12 cellular contexts compared by ENCODE assay signal in the genomic region with DNA sequence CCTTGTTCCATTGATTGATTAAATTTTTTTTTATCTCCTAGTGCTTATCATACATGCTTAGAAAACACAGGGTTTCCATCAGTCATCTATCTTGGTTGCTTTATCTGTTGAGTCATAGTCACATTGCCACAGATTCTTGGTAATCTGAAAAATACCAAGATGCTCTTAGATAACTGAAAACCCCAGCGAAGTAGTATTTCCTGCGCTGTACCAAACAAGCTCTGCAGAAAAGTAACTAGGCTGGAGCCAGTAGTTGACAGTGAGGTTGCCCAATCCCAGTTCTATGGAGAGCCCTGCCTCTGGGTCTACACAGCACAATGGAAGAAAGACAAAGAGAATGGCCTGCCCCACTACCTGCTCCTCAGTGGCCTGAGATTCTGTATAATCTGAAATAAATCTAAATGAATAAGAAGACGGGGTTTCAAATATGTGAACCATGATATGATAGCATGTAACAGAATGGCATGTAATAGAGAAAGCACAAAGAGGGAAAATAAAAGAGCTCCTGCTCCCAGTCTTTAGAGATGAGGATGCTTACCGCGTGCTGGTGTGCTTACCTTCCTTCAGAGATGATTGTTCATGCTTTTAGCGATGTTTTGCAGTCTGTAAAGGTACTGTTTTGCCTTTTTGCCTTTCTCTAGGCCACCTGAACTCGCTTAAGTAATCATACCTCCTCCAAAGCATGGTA. TPM values are rescaled to one million over a fixed set of nuclear protein-coding genes. Genes with fewer than 3 reads are reported as not detected.
A peak's percentile ranks its signal among the peaks of the same experiment; 100 is the strongest.
DNase-seq lines count a peak whose midpoint lies in the region; ATAC-seq, FAIRE-seq and TF ChIP-seq lines count a peak whose summit lies in the region.
"Had no signal": no experiment of that assay in that cellular context is flagged by ENCODE, and none has a peak within 500 bp of the region (broad histone marks: within the 10 kb centered on the region; RNA-seq: fewer than 3 reads in every experiment).

No MANE protein-coding gene starts in this region.

- DNase-seq in EH (ENCODE audit: low read depth) (peak; percentile 62), NCI-H226 (peak; percentile 82), H1 (ENCODE audit: low read depth in 1 of 2, low spot score in 2 of 2) (no peak), nephron progenitor cell (no peak), medulla oblongata (ENCODE audit: extremely low spot score) (no peak), SIG-M5 (lab: John Stamatoyannopoulos, UW) (no peak), aorta (no peak)
- DNase-seq: activated B cell treated with CpG ODN at 0.5 μM for 24 hours had no signal

- H3K4me3 Mint-ChIP-seq in nephron progenitor cell = no peak overlapping the region
- H3K4me3 Mint-ChIP-seq: activated B cell treated with CpG ODN at 0.5 μM for 24 hours had no signal

- H3K9me3 Mint-ChIP-seq in nephron progenitor cell = no peaks in the 10 kb centered on the region
- H3K9me3 Mint-ChIP-seq: activated B cell treated with CpG ODN at 0.5 μM for 24 hours had no signal

- no peak overlapping the region for H3K56ac ChIP-seq in H1 (replicated peaks; ENCODE audit: insufficient read length, low read depth, low read length)

- H3K27ac ChIP-seq in H1 (ENCODE audit: low read depth, low read length) = no peak overlapping the region
- no peak overlapping the region for H3K27ac ChIP-seq in aorta (ENCODE audit: low read depth in 1 of 2, low read length in 2 of 2)
- H3K27ac ChIP-seq: prostate gland had no signal

- CTCF ChIA-PET in H1 (lab: Charles Lee; ENCODE audit: partially characterized antibody) = interaction anchor here (0.6 kb wide), 1 partner anchor 294 kb away, joined by 3 read pairs; no protein-coding TSS in a partner anchor

- H3K18ac ChIP-seq in H1 (ENCODE audit: extremely low read depth, low read length) = no peak overlapping the region

- TF ChIP-seq CTCF in H1 (IDR thresholded peaks at IDR 0.05; ENCODE audit: control extremely low read depth in 1 of 3, insufficient read depth in 1 of 3, low read depth in 1 of 3, low read length in 3 of 3) (no peak), nephron progenitor cell (IDR thresholded peaks at IDR 0.05) (no peak)

- H3K9ac ChIP-seq in H1 (replicated peaks in 1 of 4; ENCODE audit: extremely low read depth in 1 of 4, low read depth in 3 of 4, low read length in 3 of 4) = no peak overlapping the region

- H4K91ac ChIP-seq in H1 (replicated peaks; ENCODE audit: insufficient read length, low read length) = no peak overlapping the region

- H3K9me3 ChIP-seq in H1 (ENCODE audit: insufficient read depth in 2 of 2, low read depth in 1 of 2, low read length in 1 of 2) (no peaks in the 10 kb centered on the region), aorta (ENCODE audit: control insufficient read depth, low read length) (no peaks in the 10 kb centered on the region)
- H3K9me3 ChIP-seq: prostate gland, upper lobe of left lung had no signal

- H2BK12ac ChIP-seq in H1 (ENCODE audit: low read depth, low read length) = peak overlapping the region; percentile 3; the same call in 1 of the 2 replicates

- H4K20me1 ChIP-seq in H1 (replicated peaks in 1 of 2; ENCODE audit: control insufficient read depth in 1 of 2, insufficient read depth in 2 of 2, low read length in 2 of 2) = no peaks in the 10 kb centered on the region

- H3K36me3 ChIP-seq in H1 (ENCODE audit: control insufficient read depth in 2 of 4, insufficient read depth in 4 of 4, low read length in 3 of 4) = no peaks in the 10 kb centered on the region
- no peaks in the 10 kb centered on the region for H3K36me3 ChIP-seq in aorta (ENCODE audit: control insufficient read depth in 1 of 2, insufficient read depth in 2 of 2, low read length in 1 of 2)
- H3K36me3 ChIP-seq: prostate gland, upper lobe of left lung had no signal

- H3K4me1 Mint-ChIP-seq in nephron progenitor cell = peaks cover 24% of the 10 kb centered on the region

- H3K23ac ChIP-seq in H1 (ENCODE audit: insufficient read length) = no peak overlapping the region

- H3K4me1 ChIP-seq in H1 (replicated peaks in 1 of 4; ENCODE audit: control insufficient read depth in 3 of 4, insufficient read depth in 4 of 4, low read length in 3 of 4) (peaks cover 0 to 14% (median 10%) of the 10 kb centered on the region in 4 experiments; a peak in 5 of 7 replicates), aorta (ENCODE audit: control insufficient read depth in 1 of 2, insufficient read depth in 2 of 2, low read length in 2 of 2) (peaks cover 0 to 6% of the 10 kb centered on the region in 2 donors)
- H3K4me1 ChIP-seq: prostate gland, upper lobe of left lung had no signal

- H2AK5ac ChIP-seq in H1 (ENCODE audit: low read depth, low read length) = no peak overlapping the region

- no peak overlapping the region for H2BK5ac ChIP-seq in H1 (ENCODE audit: low read depth, low read length)

- H3K79me1 ChIP-seq in H1 (ENCODE audit: low read depth, low read length) = no peaks in the 10 kb centered on the region

- no peaks in the 10 kb centered on the region for H3K36me3 Mint-ChIP-seq in nephron progenitor cell (ENCODE audit: low read depth)

- no peak for FAIRE-seq in H1 (lab: Jason Lieb, UNC)
- FAIRE-seq: endometrium had no signal

- 0 out of 4 replicates have a peak overlapping the region, but pooled peaks of 1 of the 2 experiments have one; percentile 16 for H3K4me2 ChIP-seq in H1 (ENCODE audit: insufficient read depth in 1 of 2, low read depth in 2 of 2, low read length in 2 of 2)

- POLR2A ChIA-PET in H1 (lab: Charles Lee; ENCODE audit: partially characterized antibody) = no interaction called here

- no peaks in the 10 kb centered on the region for H3K23me2 ChIP-seq in H1 (ENCODE audit: low read depth, low read length)

- H3K4ac ChIP-seq in H1 (replicated peaks; ENCODE audit: insufficient read length, low read depth, low read length) = no peak overlapping the region

- TF ChIP-seq POLR2A in H1 (IDR thresholded peaks at IDR 0.05; ENCODE audit: control extremely low read depth in 1 of 2, low read depth in 2 of 2, low read length in 2 of 2) = no peak

- intact Hi-C loops in aorta (cut with DNase I) = loop anchor here in 1 of 2 donors (10.0 kb wide), 1 partner anchor 127 kb away; no protein-coding TSS in a partner anchor

- whole genome bisulfite sequencing in H1 (ENCODE audit: extremely low coverage in 1 of 2, insufficient coverage in 1 of 2, insufficient read length in 1 of 2, insufficient replicate concordance in 2 of 2, low coverage in 1 of 2, low lambda C conversion rate in 2 of 2, missing lambda C conversion rate in 1 of 2), 2 experiments = 88% methylated on average over 7 of the region's 7 CpGs; no CpG with 5 or more reads in 1 of the 2 experiments
- 44 to 50% methylated on average over 7 of the region's 7 CpGs for WGBS in aorta, 2 donors

- TF ChIP-seq EP300 in H1 (IDR thresholded peaks at IDR 0.05; ENCODE audit: borderline replicate concordance in 1 of 2, low read depth in 2 of 2, low read length in 2 of 2) = no peak

- H2BK20ac ChIP-seq in H1 (ENCODE audit: low read length) = no peak overlapping the region; the same call in 1 of the 2 replicates

- no peaks in the 10 kb centered on the region for H3K79me2 ChIP-seq in H1 (ENCODE audit: control insufficient read depth in 1 of 2, insufficient read depth in 2 of 2, low read length in 2 of 2)

- no peak overlapping the region for H4K8ac ChIP-seq in H1 (ENCODE audit: extremely low read depth, insufficient read depth, low read length)

- no peak for ATAC-seq in HG02571 (IDR thresholded peaks at IDR 0.05; ENCODE audit: unreplicated experiment)
- no peak for ATAC-seq in aorta (ENCODE audit: low FRiP score)

- peak overlapping the region; percentile 48 for H3K27ac Mint-ChIP-seq in nephron progenitor cell
- H3K27ac Mint-ChIP-seq: activated B cell treated with CpG ODN at 0.5 μM for 24 hours had no signal

- H3K27me3 ChIP-seq in H1 (replicated peaks in 1 of 4; ENCODE audit: control insufficient read depth in 3 of 4, extremely low read depth in 1 of 4, insufficient read depth in 3 of 4, low read length in 3 of 4) (no peaks in the 10 kb centered on the region), aorta (ENCODE audit: control insufficient read depth in 1 of 2, insufficient read depth in 2 of 2, low read length in 1 of 2) (no peaks in the 10 kb centered on the region)
- H3K27me3 ChIP-seq: upper lobe of left lung had no signal

- H3K4me3 ChIP-seq in H1 (ENCODE audit: extremely low read depth in 1 of 4, insufficient read depth in 2 of 4, low read depth in 3 of 4, low read length in 4 of 4) (no peak overlapping the region), aorta (ENCODE audit: low read length in 2 of 2) (no peak overlapping the region)

- no peak for TF ChIP-seq RAD21 in H1 (IDR thresholded peaks at IDR 0.05 in 1 of 2, conservative IDR thresholded peaks at IDR 0.05 in 1 of 2; ENCODE audit: low read depth in 2 of 2, low read length in 2 of 2)

- H2AFZ ChIP-seq in H1 (ENCODE audit: low read length) = peak overlapping the region; percentile 99

- H3K14ac ChIP-seq in H1 (ENCODE audit: insufficient read length) = no peak overlapping the region

- H4K5ac ChIP-seq in H1 (ENCODE audit: insufficient read length, low read depth, low read length) = no peak overlapping the region

- peaks cover 2% of the 10 kb centered on the region for H3K27me3 Mint-ChIP-seq in nephron progenitor cell (ENCODE audit: low read depth, poor library complexity)

- no peak overlapping the region for H2BK15ac ChIP-seq in H1 (ENCODE audit: low read length)

- H2BK120ac ChIP-seq in H1 (replicated peaks; ENCODE audit: low read depth, low read length) = no peak overlapping the region

TF ChIP-seq in H1, 55 proteins besides CTCF, POLR2A, EP300 and RAD21:
- TF ChIP-seq YY1 (IDR thresholded peaks at IDR 0.05; ENCODE audit: low read depth, low read length) (no peak), SIRT6 (IDR thresholded peaks at IDR 0.05; ENCODE audit: low read length) (no peak), CEBPB (IDR thresholded peaks at IDR 0.05; ENCODE audit: low read depth, low read length) (peak; percentile 41; the same call in 1 of the 2 replicates)

RNA-seq across cellular contexts. Expression of a gene that starts 55.3 kb away (rescaled TPM):
- 42.9 and 48.6 TPM in 2 replicates for total RNA-seq in H1 (2021; fragmentation: NEBNext Ultra II Directional; extraction: Animal tissue kit (Norgen Biotek cat#: 25700))
- 16.7 and 24.4 TPM in 2 replicates for polyA plus RNA-seq in H1 (2011; rRNA removed)
- polyA plus RNA-seq in H1 (2011; cell fraction: cytosol; rRNA removed) = 23.7 TPM
- polyA plus RNA-seq in H1 (2011; cell fraction: nucleus; rRNA removed) = 33.0 TPM
- polyA plus RNA-seq in H1 (2012, experiment 1 of 2) = 23.2 to 31.0 TPM (median 29.9 TPM) in 4 replicates
- polyA plus RNA-seq in H1 (2012, experiment 2 of 2) = 1.7 TPM
- polyA plus RNA-seq in H1 (2013, experiment 1 of 2) = 24.0 TPM
- polyA plus RNA-seq in H1 (2013, experiment 2 of 2) = 27.4 TPM
- 84.3 and 118 TPM in 2 replicates for polyA minus RNA-seq in H1 (2011; rRNA and poly(A)+ RNA removed)
- 33.5 TPM for polyA minus RNA-seq in H1 (2011; cell fraction: cytosol; rRNA and poly(A)+ RNA removed)
- polyA minus RNA-seq in H1 (2011; cell fraction: nucleus; rRNA and poly(A)+ RNA removed) = 76.8 TPM
- total RNA-seq in aorta = 10 to 100 TPM; 47.6 to 51.3 TPM
- polyA plus RNA-seq in aorta = 10 to 100 TPM in 1 of 2 donors, 1 to 10 TPM in 1; 9.4 to 16.2 TPM

Comparison
In these comparisons a context has a peak if more than half of its experiments do, and no peak if none do; other contexts are left out.
1. DNase-seq: peak in EH (single experiment) and NCI-H226 (single experiment); none in H1 (0 of 2), nephron progenitor cell (single experiment), medulla oblongata (single experiment), SIG-M5 (single experiment) and aorta (0 of 2).